In genomic region chr1:47091476-47091875, GRCh38 we compare ENCODE assay signal across 12 cellular contexts. TPM values are rescaled to one million over a fixed set of nuclear protein-coding genes. Genes with fewer than 3 reads are reported as not detected.
A peak's percentile ranks its signal among the peaks of the same experiment; 100 is the strongest.
DNase-seq lines count a peak whose midpoint lies in the region; ATAC-seq, FAIRE-seq and TF ChIP-seq lines count a peak whose summit lies in the region.
"Not testable (repeated sequence)": the region's sequence is repeated elsewhere in the genome, so short reads cannot be mapped to it uniquely, and the experiment has no call there.
"Had no signal": no experiment of that assay in that cellular context is flagged by ENCODE, and none has a peak within 500 bp of the region (broad histone marks: within the 10 kb centered on the region; RNA-seq: fewer than 3 reads in every experiment).

No MANE protein-coding gene starts in this region.

- not testable (repeated sequence) for H3K9ac ChIP-seq in Loucy (ENCODE audit: low read depth, low read length, poor library complexity, severe bottlenecking); SK-N-SH; colonic mucosa (ENCODE audit: low read depth in 2 of 2, low read length in 2 of 2); neural cell (ENCODE audit: low read length)

- not testable (repeated sequence) for TF ChIP-seq EP300 in SK-N-SH (IDR thresholded peaks at IDR 0.05; ENCODE audit: borderline replicate concordance in 1 of 2, low read depth in 1 of 2, low read length in 1 of 2); neural cell (conservative IDR thresholded peaks at IDR 0.05; ENCODE audit: poor library complexity, severe bottlenecking)

- not testable (repeated sequence) for H3K9me2 ChIP-seq in GM23338 (ENCODE audit: insufficient read depth); Loucy (replicated peaks; ENCODE audit: low read depth, low read length); SK-N-SH; neural cell (ENCODE audit: insufficient read depth, low read length)

- intact Hi-C loops in colonic mucosa (cut with DNase I); heart right ventricle (cut with DNase I): not testable (repeated sequence)

- H3K4me1 Mint-ChIP-seq in GM23338 = not testable (repeated sequence)

- H3K4me3 Mint-ChIP-seq in GM23338 = not testable (repeated sequence)

- H3K36me3 Mint-ChIP-seq in GM23338 (ENCODE audit: low read depth) = not testable (repeated sequence)

- H4K20me1 ChIP-seq in GM23338 (replicated peaks; ENCODE audit: insufficient read depth); Loucy (ENCODE audit: insufficient read depth, low read length, poor library complexity, severe bottlenecking); SK-N-SH (ENCODE audit: insufficient read depth); neural cell (ENCODE audit: insufficient read depth): not testable (repeated sequence)

- DNase-seq in DMS79 treated with DMSO at 0.1 percent for 48 hours (lab: John Stamatoyannopoulos, UW) (peak; percentile 58), GM23338 (ENCODE audit: low spot score) (peak; percentile 10)
- not testable (repeated sequence) for DNase-seq in SK-N-SH, colonic mucosa, heart right ventricle

- WGBS in SK-N-SH (ENCODE audit: low lambda C conversion rate) = 11% methylated on average over 3 of the region's 3 CpGs
- 4 to 17% methylated on average over 3 of the region's 3 CpGs for WGBS in heart right ventricle, 2 donors

- TF ChIP-seq CTCF in GM23338 (conservative IDR thresholded peaks at IDR 0.05; ENCODE audit: low read depth in 2 of 2) = peak; percentile 43 to 47
- peak; percentile 49 for TF ChIP-seq CTCF in Loucy (conservative IDR thresholded peaks at IDR 0.05; ENCODE audit: low read length)
- TF ChIP-seq CTCF in SK-N-SH (IDR thresholded peaks at IDR 0.05) = peak; percentile 50
- peak; percentile 36 for TF ChIP-seq CTCF in colonic mucosa (IDR thresholded peaks at IDR 0.05)
- TF ChIP-seq CTCF in heart right ventricle (IDR thresholded peaks at IDR 0.05) = peak in 5 of 9 donors; percentile 8 to 43 (median 30)
- TF ChIP-seq CTCF in neural cell (IDR thresholded peaks at IDR 0.05; ENCODE audit: poor library complexity, severe bottlenecking) = peak; percentile 23

- peak overlapping the region; percentile 21; the same call in 1 of the 2 replicates for H3K4me2 ChIP-seq in GM23338
- not testable (repeated sequence) for H3K4me2 ChIP-seq in Loucy (ENCODE audit: low read depth, low read length, poor library complexity, severe bottlenecking); SK-N-SH; neural cell (ENCODE audit: low read length)

- CTCF ChIA-PET in SK-N-SH (lab: Yijun Ruan, JAX) = not testable (repeated sequence)

- H3K27me3 ChIP-seq in GM23338 (ENCODE audit: insufficient read depth); Loucy (ENCODE audit: insufficient read depth, low read length, poor library complexity, severe bottlenecking); SK-N-SH (ENCODE audit: insufficient read depth); colonic mucosa; heart right ventricle; neural cell (ENCODE audit: insufficient read depth, low read depth, low read length): not testable (repeated sequence)

- TF ChIP-seq RAD21 in SK-N-SH (IDR thresholded peaks at IDR 0.05; ENCODE audit: low read length); neural cell (conservative IDR thresholded peaks at IDR 0.05): not testable (repeated sequence)

- not testable (repeated sequence) for H3K36me3 ChIP-seq in GM23338 (ENCODE audit: insufficient read depth); Loucy (ENCODE audit: insufficient read depth, low read length); SK-N-SH (replicated peaks in 1 of 2; ENCODE audit: control insufficient read depth in 1 of 2, insufficient read depth in 2 of 2, low read length in 1 of 2); colonic mucosa; heart right ventricle; neural cell (ENCODE audit: insufficient read depth, low read length)

- H2AFZ ChIP-seq in GM23338 = peak overlapping the region; percentile 76; the same call in 1 of the 2 replicates
- not testable (repeated sequence) for H2AFZ ChIP-seq in Loucy (ENCODE audit: low read length); SK-N-SH (ENCODE audit: low read depth); neural cell (ENCODE audit: low read depth, low read length)

- not testable (repeated sequence) for H3K27me3 Mint-ChIP-seq in GM23338 (ENCODE audit: insufficient read depth, low read depth, poor library complexity)

- POLR2A ChIA-PET in SK-N-SH (lab: Yijun Ruan, JAX) = not testable (repeated sequence)

- not testable (repeated sequence) for H3F3A ChIP-seq in GM23338 (replicated peaks; ENCODE audit: low read depth); Loucy (ENCODE audit: low read depth); SK-N-SH (replicated peaks; ENCODE audit: insufficient read depth); neural cell (ENCODE audit: insufficient read depth, low read length, poor library complexity, severe bottlenecking)

- ATAC-seq in GM23338 = peak; percentile 72
- ATAC-seq in heart right ventricle = not testable (repeated sequence)

- not testable (repeated sequence) for H3K4me1 ChIP-seq in GM23338 (ENCODE audit: insufficient read depth); Loucy (ENCODE audit: insufficient read depth, low read length, poor library complexity, severe bottlenecking); SK-N-SH (ENCODE audit: control insufficient read depth in 1 of 2, insufficient read depth in 2 of 2, low read depth in 1 of 2, low read length in 1 of 2); colonic mucosa; heart right ventricle

- H3K9me3 Mint-ChIP-seq in GM23338 = not testable (repeated sequence)

- H3K79me2 ChIP-seq in GM23338 (replicated peaks; ENCODE audit: insufficient read depth); Loucy (ENCODE audit: insufficient read depth, low read length); SK-N-SH (ENCODE audit: insufficient read depth); neural cell (replicated peaks; ENCODE audit: insufficient read depth, low read length): not testable (repeated sequence)

- H3K27ac ChIP-seq in GM23338 (ENCODE audit: low read depth); SK-N-SH (ENCODE audit: low read depth in 2 of 2, low read length in 1 of 2); colonic mucosa; heart right ventricle; neural cell (ENCODE audit: low read length): not testable (repeated sequence)

- H3K4me3 ChIP-seq in GM23338 = 0 out of 2 replicates have a peak overlapping the region, but pooled peaks have one; percentile 8
- not testable (repeated sequence) for H3K4me3 ChIP-seq in Loucy (ENCODE audit: low read length, poor library complexity, severe bottlenecking); SK-N-SH (ENCODE audit: low read depth in 2 of 2, low read length in 1 of 2); colonic mucosa; heart right ventricle; neural cell (ENCODE audit: low read length)

- peak overlapping the region; percentile 78; the same call in 1 of the 2 replicates for H3K27ac Mint-ChIP-seq in GM23338

- peak; percentile 85 for FAIRE-seq in A204.1 (lab: Jason Lieb, UNC)

- not testable (repeated sequence) for H3K9me3 ChIP-seq in Loucy (ENCODE audit: insufficient read depth, low read depth, low read length); SK-N-SH; colonic mucosa; heart right ventricle; neural cell (ENCODE audit: low read length)

RNA-seq across cellular contexts. Expression of gene CYP4Z1, which starts 24.4 kb away (rescaled TPM):
- total RNA-seq in GM23338 (2014; rRNA removed; shearing (Covaris generic)) = not detected in 2 replicates
- polyA plus RNA-seq in GM23338 (2016; fragmentation: Nextera tagmentation; extraction: Ambion mirVana) (not detected in 2 replicates), SK-N-SH (2012; rRNA removed) (not detected in 2 replicates), heart right ventricle (1 to 10 TPM in 1 of 2 donors, under 1 TPM in 1; 0.09 to 2.9 TPM), neural cell (0.51 TPM in 1 of 2 replicates, not detected in the other)
- polyA plus RNA-seq in SK-N-SH (2012; cell fraction: cytosol; rRNA removed) = not detected in 2 replicates
- 0.05 TPM in 1 of 2 replicates, not detected in the other for polyA plus RNA-seq in SK-N-SH (2012; cell fraction: nucleus; rRNA removed)
- total RNA-seq in colonic mucosa (not detected), heart right ventricle (under 1 TPM in 6 of 10 donors, not detected in 4; 0.12 to 0.70 (median 0.43) TPM)
- polyA minus RNA-seq in neural cell = 0.58 TPM in 1 of 2 replicates, not detected in the other
- total RNA-seq: A172; activated CD4-positive, alpha-beta T cell treated with anti-CD3 and anti-CD28 coated beads, Interleukin-2, amount 10 ng/mL, durations not matched to agents 24 days and 14 days; HT1080 had no signal

RNA-seq across cellular contexts. Expression of gene CYP4A22, which starts 45.8 kb away (rescaled TPM):
- not detected in 2 replicates for total RNA-seq in GM23338 (2014; rRNA removed; shearing (Covaris generic))
- polyA plus RNA-seq in GM23338 (2016; fragmentation: Nextera tagmentation; extraction: Ambion mirVana) (not detected in 2 replicates), SK-N-SH (2012; rRNA removed) (not detected in 2 replicates), heart right ventricle (not detected), neural cell (0.32 TPM in 1 of 2 replicates, not detected in the other)
- not detected in 2 replicates for polyA plus RNA-seq in SK-N-SH (2012; cell fraction: cytosol; rRNA removed)
- not detected in 2 replicates for polyA plus RNA-seq in SK-N-SH (2012; cell fraction: nucleus; rRNA removed)
- total RNA-seq in colonic mucosa (not detected), heart right ventricle (not detected)
- 0.23 TPM in 1 of 2 replicates, not detected in the other for polyA minus RNA-seq in neural cell
- total RNA-seq: A172; activated CD4-positive, alpha-beta T cell treated with anti-CD3 and anti-CD28 coated beads, Interleukin-2, amount 10 ng/mL, durations not matched to agents 24 days and 14 days; HT1080; occipital lobe had no signal
